ENCODE assay signal across 16 cellular contexts in the genomic region with DNA sequence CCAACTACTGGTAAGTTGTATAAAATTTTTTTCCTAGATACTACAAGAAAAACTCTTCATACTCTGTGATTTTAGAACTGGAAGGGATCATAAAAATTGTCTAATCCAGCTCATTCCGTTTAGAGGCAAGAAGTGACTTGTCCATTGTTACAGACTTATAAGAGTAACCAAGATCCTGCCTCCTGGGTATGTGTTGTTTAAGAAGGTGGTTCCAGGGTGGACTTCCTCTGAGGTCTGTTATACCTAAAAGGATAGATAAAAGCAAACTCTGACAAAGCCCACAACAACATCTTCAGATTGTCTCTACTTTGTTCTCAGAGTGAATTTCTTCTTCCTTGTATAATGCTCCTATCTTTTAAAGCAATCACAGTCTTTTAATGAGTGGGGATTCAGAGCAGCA. TPM values are rescaled to one million over a fixed set of nuclear protein-coding genes. Genes with fewer than 3 reads are reported as not detected.
DNase-seq lines count a peak whose midpoint lies in the region; ATAC-seq and TF ChIP-seq lines count a peak whose summit lies in the region.
"Had no signal": no experiment of that assay in that cellular context is flagged by ENCODE, and none has a peak within 500 bp of the region (broad histone marks: within the 10 kb centered on the region; RNA-seq: fewer than 3 reads in every experiment).

No MANE protein-coding gene starts in this region.

- peaks cover 0 to 10% (median 0%) of the 10 kb centered on the region in 11 experiments; a peak in 2 of 22 replicates for H3K9me3 ChIP-seq in BLaER1 treated with 17β-estradiol and CSF1 and Interleukin-3, amounts not matched to agents 10 nM and 100 nM (replicated peaks in 1 of 11)
- no peaks in the 10 kb centered on the region for H3K9me3 ChIP-seq in CD8-positive, alpha-beta T cell (ENCODE audit: low read length)
- H3K9me3 ChIP-seq in WERI-Rb-1 (ENCODE audit: severe bottlenecking) = peaks cover 5% of the 10 kb centered on the region
- H3K9me3 ChIP-seq: thoracic aorta had no signal

- no peak overlapping the region for H3K4me3 ChIP-seq in BLaER1 treated with 17β-estradiol and CSF1 and Interleukin-3, amounts not matched to agents 10 nM and 100 nM
- peak overlapping the region; percentile 2 for H3K4me3 ChIP-seq in CD8-positive, alpha-beta T cell (ENCODE audit: low read depth, low read length)
- no peak overlapping the region for H3K4me3 ChIP-seq in WERI-Rb-1 (ENCODE audit: low read depth, low read length)
- H3K4me3 ChIP-seq: SJCRH30, thoracic aorta had no signal

- peaks cover 5 to 93% (median 60%) of the 10 kb centered on the region in 11 experiments; a peak in 17 of 22 replicates for H3K36me3 ChIP-seq in BLaER1 treated with 17β-estradiol and CSF1 and Interleukin-3, amounts not matched to agents 10 nM and 100 nM
- H3K36me3 ChIP-seq in CD8-positive, alpha-beta T cell (ENCODE audit: insufficient read depth, low read length) = no peaks in the 10 kb centered on the region
- H3K36me3 ChIP-seq in WERI-Rb-1 = peaks cover 27% of the 10 kb centered on the region
- H3K36me3 ChIP-seq: thoracic aorta had no signal

- H3K27me3 Mint-ChIP-seq in CD8-positive, alpha-beta T cell (ENCODE audit: low read depth) = no peaks in the 10 kb centered on the region
- no peaks in the 10 kb centered on the region for H3K27me3 Mint-ChIP-seq in immature natural killer cell (ENCODE audit: low read depth in 3 of 3)
- H3K27me3 Mint-ChIP-seq: dendritic cell treated with granulocyte-macrophage colony-stimulating factor and Interleukin-4, amounts not matched to agents 40 ng/mL and 50 ng/mL, for 4 days had no signal

- peaks cover 15 to 100% (median 70%) of the 10 kb centered on the region in 11 experiments; a peak in 20 of 22 replicates for H4K20me1 ChIP-seq in BLaER1 treated with 17β-estradiol and CSF1 and Interleukin-3, amounts not matched to agents 10 nM and 100 nM

- no peaks in the 10 kb centered on the region for H3K9me3 Mint-ChIP-seq in CD8-positive, alpha-beta T cell
- H3K9me3 Mint-ChIP-seq in immature natural killer cell = no peaks in the 10 kb centered on the region
- H3K9me3 Mint-ChIP-seq: dendritic cell treated with granulocyte-macrophage colony-stimulating factor and Interleukin-4, amounts not matched to agents 40 ng/mL and 50 ng/mL, for 4 days had no signal

- peak overlapping the region in 8 of 11 experiments; percentile 25 to 55 (median 42); a peak in 12 of 22 replicates for H3K4me2 ChIP-seq in BLaER1 treated with 17β-estradiol and CSF1 and Interleukin-3, amounts not matched to agents 10 nM and 100 nM

- CTCF ChIA-PET in CD8-positive, alpha-beta T cell (lab: Charles Lee) = interaction anchor here (1.3 to 2.0 kb wide), 3 partner anchors 10 to 14 kb away, joined by 3 to 8 read pairs (median 4); no protein-coding TSS in a partner anchor

- no peak for DNase-seq in CD8-positive, alpha-beta T cell
- DNase-seq in WERI-Rb-1 = no peak
- DNase-seq in immature natural killer cell = no peak
- no peak for DNase-seq in NOMO-1 treated with dmso at 0.1 percent for 144 hours (lab: John Stamatoyannopoulos, UW; ENCODE audit: unreplicated experiment)
- no peak for DNase-seq in cerebellar nuclear complex (lab: John Stamatoyannopoulos, UW)
- DNase-seq: GOT3; NCI-H2081; posterior cingulate gyrus; SJCRH30; stimulated activated CD4-positive, alpha-beta T cell treated with anti-CD3 and anti-CD28 coated beads, Interleukin-4, amount 100 ng/mL, for 4 hours; stimulated activated CD8-positive, alpha-beta memory T cell treated with anti-CD3 and anti-CD28 coated beads, Interleukin-4, amount 100 ng/mL, for 48 hours had no signal

- H3K4me1 Mint-ChIP-seq in CD8-positive, alpha-beta T cell (ENCODE audit: low read depth) = peaks cover 85% of the 10 kb centered on the region
- H3K4me1 Mint-ChIP-seq in immature natural killer cell = peaks cover 88 to 98% of the 10 kb centered on the region in 2 donors

- H3K4me3 Mint-ChIP-seq in CD8-positive, alpha-beta T cell = peak overlapping the region; percentile 49
- H3K4me3 Mint-ChIP-seq in immature natural killer cell = peak overlapping the region; percentile 40 to 78 (median 65)
- H3K4me3 Mint-ChIP-seq: dendritic cell treated with granulocyte-macrophage colony-stimulating factor and Interleukin-4, amounts not matched to agents 40 ng/mL and 50 ng/mL, for 4 days had no signal

- intact Hi-C loops in CD8-positive, alpha-beta T cell (cut with DNase I, micrococcal nuclease) = no loop called here

- peak overlapping the region; percentile 89 for H3K27ac Mint-ChIP-seq in CD8-positive, alpha-beta T cell
- H3K27ac Mint-ChIP-seq in immature natural killer cell = peak overlapping the region; percentile 65 to 89 (median 84)
- H3K27ac Mint-ChIP-seq: dendritic cell treated with granulocyte-macrophage colony-stimulating factor and Interleukin-4, amounts not matched to agents 40 ng/mL and 50 ng/mL, for 4 days had no signal

- POLR2A ChIA-PET in CD8-positive, alpha-beta T cell (lab: Charles Lee) = interaction anchor here (1.9 kb wide), 1 partner anchor 9 kb away, joined by 7 read pairs; no protein-coding TSS in a partner anchor

- H3K27me3 ChIP-seq in BLaER1 treated with 17β-estradiol and CSF1 and Interleukin-3, amounts not matched to agents 10 nM and 100 nM = no peaks in the 10 kb centered on the region
- no peaks in the 10 kb centered on the region for H3K27me3 ChIP-seq in CD8-positive, alpha-beta T cell (ENCODE audit: insufficient read depth, low read length)
- H3K27me3 ChIP-seq in WERI-Rb-1 (ENCODE audit: insufficient read depth, low read depth, severe bottlenecking) = no peaks in the 10 kb centered on the region
- H3K27me3 ChIP-seq: SJCRH30 had no signal

- ATAC-seq in CD8-positive, alpha-beta T cell = peak; percentile 61
- ATAC-seq in GM21360 (IDR thresholded peaks at IDR 0.05; ENCODE audit: unreplicated experiment) = no peak

- no peak for TF ChIP-seq CTCF in CD8-positive, alpha-beta T cell (IDR thresholded peaks at IDR 0.05)
- no peak for TF ChIP-seq CTCF in WERI-Rb-1 (IDR thresholded peaks at IDR 0.05; ENCODE audit: low read depth, low read length)

- H3K9ac ChIP-seq in BLaER1 treated with 17β-estradiol and CSF1 and Interleukin-3, amounts not matched to agents 10 nM and 100 nM = no peak overlapping the region

- peaks cover 23 to 77% (median 38%) of the 10 kb centered on the region in 10 experiments for H3K4me1 ChIP-seq in BLaER1 treated with 17β-estradiol and CSF1 and Interleukin-3, amounts not matched to agents 10 nM and 100 nM
- peaks cover 83% of the 10 kb centered on the region for H3K4me1 ChIP-seq in CD8-positive, alpha-beta T cell (ENCODE audit: insufficient read depth, low read length)

- H3K36me3 Mint-ChIP-seq in CD8-positive, alpha-beta T cell = peaks cover 25% of the 10 kb centered on the region
- peaks cover 11 to 16% (median 15%) of the 10 kb centered on the region in 3 donors for H3K36me3 Mint-ChIP-seq in immature natural killer cell

- H3K27ac ChIP-seq in BLaER1 treated with 17β-estradiol and CSF1 and Interleukin-3, amounts not matched to agents 10 nM and 100 nM = peak overlapping the region in 5 of 11 experiments; percentile 36 to 57 (median 44); a peak in 6 of 22 replicates
- no peak overlapping the region for H3K27ac ChIP-seq in CD8-positive, alpha-beta T cell (ENCODE audit: low read depth, low read length)
- peak overlapping the region; percentile 5; the same call in 1 of the 2 replicates for H3K27ac ChIP-seq in WERI-Rb-1
- H3K27ac ChIP-seq: HL-60, SJCRH30, thoracic aorta had no signal

RNA-seq across cellular contexts. Expression of a gene that starts 24.2 kb away (rescaled TPM):
- 10 to 100 TPM; 24.2 to 25.8 TPM for total RNA-seq in CD8-positive, alpha-beta T cell
- 10 to 100 TPM; 34.2 to 71.0 (median 67.8) TPM for polyA plus RNA-seq in immature natural killer cell
